In the genomic region with DNA sequence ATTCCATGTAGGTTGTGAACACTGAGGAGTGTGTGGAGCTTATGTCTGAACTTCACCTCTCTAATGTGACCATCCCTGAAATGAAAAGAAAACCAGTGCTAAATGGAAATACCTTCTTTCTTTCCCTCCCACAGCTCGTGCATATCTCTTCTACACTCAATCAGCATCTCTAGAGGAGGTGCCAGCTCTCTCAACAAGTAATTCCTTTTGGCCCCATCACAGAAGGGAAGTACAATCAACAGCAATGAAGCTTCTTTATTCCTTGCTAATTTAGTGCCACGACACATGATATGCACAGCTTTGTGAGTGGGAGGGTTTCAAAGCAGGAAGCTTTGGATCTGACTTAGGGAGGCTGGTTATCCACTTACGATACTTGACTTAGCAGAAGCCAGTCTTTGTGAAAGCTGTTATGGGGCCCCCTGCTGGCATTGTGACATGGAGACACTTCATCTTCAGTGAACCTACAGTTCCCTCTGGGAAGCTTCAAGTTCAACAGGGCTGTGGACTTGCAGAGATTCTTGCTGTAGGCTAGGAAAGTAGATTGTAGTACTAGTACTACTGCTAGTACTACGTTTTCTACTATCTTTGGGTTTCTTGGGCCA, we compare ENCODE assay signal across 9 cellular contexts.
DNase-seq lines count a peak whose midpoint lies in the region; ATAC-seq and TF ChIP-seq lines count a peak whose summit lies in the region.
"Had no signal": no experiment of that assay in that cellular context is flagged by ENCODE, and none has a peak within 500 bp of the region (broad histone marks: within the 10 kb centered on the region; RNA-seq: fewer than 3 reads in every experiment).

No MANE protein-coding gene starts in this region.

- no peaks in the 10 kb centered on the region for H3K27me3 Mint-ChIP-seq in H9 (ENCODE audit: low read depth)
- peaks cover 31% of the 10 kb centered on the region for H3K27me3 Mint-ChIP-seq in activated T-cell treated with anti-CD3 and anti-CD28 coated beads, Interleukin-2, amount 50 U/mL, for 24 hours

- DNase-seq in DMS 273 treated with DMSO at 0.1 percent for 48 hours (lab: John Stamatoyannopoulos, UW) (peak; percentile 22), H9 (peak; percentile 69), NCI-H460 (ENCODE audit: extremely low read depth, low read depth) (peak; percentile 60), cardiac septum (ENCODE audit: low spot score) (peak; percentile 80), sciatic nerve (ENCODE audit: low spot score) (peak; percentile 89), OCI-M2 (lab: John Stamatoyannopoulos, UW; ENCODE audit: unreplicated experiment) (no peak), NCI-H1436 (lab: John Stamatoyannopoulos, UW) (no peak)
- DNase-seq in activated T-cell treated with anti-CD3 and anti-CD28 coated beads, Interleukin-2, amount 50 U/mL, for 24 hours: peak; percentile 34

- H3K79me2 ChIP-seq in H9 (ENCODE audit: insufficient read depth, low read length): no peaks in the 10 kb centered on the region

- H3K27ac Mint-ChIP-seq in H9: no peak overlapping the region
- H3K27ac Mint-ChIP-seq in activated T-cell treated with anti-CD3 and anti-CD28 coated beads, Interleukin-2, amount 50 U/mL, for 24 hours: no peak overlapping the region
- H3K27ac Mint-ChIP-seq: T-helper 1 cell treated with Interleukin-12 subunit alpha and Interleukin-12 subunit beta and Interleukin-4 antibody, amounts not matched to agents 30 μg/mL and 1 μg/mL, for 36 hours had no signal

- H3K27me3 ChIP-seq in H9 (ENCODE audit: insufficient read depth, low read length): no peaks in the 10 kb centered on the region

- H2BK12ac ChIP-seq in H9 (ENCODE audit: insufficient read length, low read depth, low read length): no peak overlapping the region

- no peak overlapping the region for H3K4me2 ChIP-seq in H9 (ENCODE audit: insufficient read depth, insufficient read length, low read length)

- H2BK120ac ChIP-seq in H9 (ENCODE audit: low read depth, low read length, poor library complexity, severe bottlenecking): no peak overlapping the region

- H4K8ac ChIP-seq in H9 (replicated peaks; ENCODE audit: insufficient read length, low read depth, low read length): no peak overlapping the region

- no peaks in the 10 kb centered on the region for H3K9me3 ChIP-seq in H9 (ENCODE audit: control insufficient read depth, low read depth, low read length)

- no peak overlapping the region for H3K4me3 Mint-ChIP-seq in H9
- no peak overlapping the region for H3K4me3 Mint-ChIP-seq in activated T-cell treated with anti-CD3 and anti-CD28 coated beads, Interleukin-2, amount 50 U/mL, for 24 hours
- H3K4me3 Mint-ChIP-seq: T-helper 1 cell treated with Interleukin-12 subunit alpha and Interleukin-12 subunit beta and Interleukin-4 antibody, amounts not matched to agents 30 μg/mL and 1 μg/mL, for 36 hours had no signal

- H2BK5ac ChIP-seq in H9 (ENCODE audit: insufficient read length, low read length): no peak overlapping the region

- no peaks in the 10 kb centered on the region for H3K9me3 Mint-ChIP-seq in H9
- no peaks in the 10 kb centered on the region for H3K9me3 Mint-ChIP-seq in activated T-cell treated with anti-CD3 and anti-CD28 coated beads, Interleukin-2, amount 50 U/mL, for 24 hours
- H3K9me3 Mint-ChIP-seq: T-helper 1 cell treated with Interleukin-12 subunit alpha and Interleukin-12 subunit beta and Interleukin-4 antibody, amounts not matched to agents 30 μg/mL and 1 μg/mL, for 36 hours had no signal

- no peaks in the 10 kb centered on the region for H4K20me1 ChIP-seq in H9 (ENCODE audit: control insufficient read depth, insufficient read depth, insufficient read length)

- no peak overlapping the region for H3K23ac ChIP-seq in H9 (ENCODE audit: insufficient read length, low read depth, low read length)

- H3K79me1 ChIP-seq in H9 (ENCODE audit: insufficient read depth, low read depth, low read length, poor library complexity, severe bottlenecking): no peaks in the 10 kb centered on the region

- H3K56ac ChIP-seq in H9 (ENCODE audit: insufficient read length, low read depth, low read length): no peak overlapping the region

- no peaks in the 10 kb centered on the region for H3K4me1 ChIP-seq in H9 (ENCODE audit: insufficient read depth, low read length)

- H3T11ph ChIP-seq in H9 (ENCODE audit: low read length): no peak overlapping the region

- peak; percentile 87 for ATAC-seq in sciatic nerve

- H2BK15ac ChIP-seq in H9 (ENCODE audit: low read depth, low read length): no peak overlapping the region

- no peak overlapping the region for H3K14ac ChIP-seq in H9 (ENCODE audit: insufficient read depth, low read length)

- no peak overlapping the region for H4K91ac ChIP-seq in H9 (ENCODE audit: insufficient read length, low read depth, low read length)

- no peak overlapping the region for H3K9ac ChIP-seq in H9 (ENCODE audit: extremely low read depth, insufficient read length, low read length)

- H3K23me2 ChIP-seq in H9 (ENCODE audit: insufficient read length, low read depth, low read length, poor library complexity, severe bottlenecking): no peaks in the 10 kb centered on the region

- no peak overlapping the region for H2AK5ac ChIP-seq in H9 (ENCODE audit: insufficient read length, low read length)

- H3K36me3 Mint-ChIP-seq in H9 (ENCODE audit: insufficient read depth in 1 of 3, low read depth in 3 of 3): no peaks in the 10 kb centered on the region; a peak in 1 of 7 replicates
- no peaks in the 10 kb centered on the region for H3K36me3 Mint-ChIP-seq in activated T-cell treated with anti-CD3 and anti-CD28 coated beads, Interleukin-2, amount 50 U/mL, for 24 hours (ENCODE audit: low read depth)

- no peak overlapping the region for H3K18ac ChIP-seq in H9 (ENCODE audit: insufficient read length, low read depth, low read length)

- H4K5ac ChIP-seq in H9 (ENCODE audit: insufficient read length, low read depth, low read length): no peak overlapping the region

- peak; percentile 51; the same call in 2 of the 3 replicates for TF ChIP-seq CTCF in H9 (conservative IDR thresholded peaks at IDR 0.05)

- H2AFZ ChIP-seq in H9 (ENCODE audit: low read length): no peak overlapping the region

- peaks cover 11 to 19% of the 10 kb centered on the region in 2 experiments for H3K4me1 Mint-ChIP-seq in H9
- no peaks in the 10 kb centered on the region for H3K4me1 Mint-ChIP-seq in activated T-cell treated with anti-CD3 and anti-CD28 coated beads, Interleukin-2, amount 50 U/mL, for 24 hours (ENCODE audit: low read depth)

- no CpG with 5 or more reads among the region's 4 CpGs for WGBS in H9 (ENCODE audit: extremely low coverage, insufficient read length, low lambda C conversion rate)

- no peak overlapping the region for H2BK20ac ChIP-seq in H9 (ENCODE audit: low read depth, low read length, poor library complexity, severe bottlenecking)

- intact Hi-C loops in cardiac septum (cut with DNase I) (loop anchor here (5.0 kb wide), 1 partner anchor 114 kb away; no protein-coding TSS in a partner anchor), sciatic nerve (cut with DNase I) (no loop called here)

- H3K27ac ChIP-seq in H9 (ENCODE audit: insufficient read length, low read depth, low read length): no peak overlapping the region

- H3K4ac ChIP-seq in H9 (ENCODE audit: low read depth, low read length): no peak overlapping the region

Comparison
In these comparisons a context has a peak if more than half of its experiments do, and no peak if none do; other contexts are left out.
1. DNase-seq: peak in DMS 273 treated with DMSO at 0.1 percent for 48 hours (single experiment), H9 (single experiment), NCI-H460 (single experiment), activated T-cell treated with anti-CD3 and anti-CD28 coated beads, Interleukin-2, amount 50 U/mL, for 24 hours (single experiment), cardiac septum (single experiment) and sciatic nerve (single experiment); none in OCI-M2 (single experiment) and NCI-H1436 (single experiment).